ENCODE assay signal across 15 cellular contexts in the genomic region with DNA sequence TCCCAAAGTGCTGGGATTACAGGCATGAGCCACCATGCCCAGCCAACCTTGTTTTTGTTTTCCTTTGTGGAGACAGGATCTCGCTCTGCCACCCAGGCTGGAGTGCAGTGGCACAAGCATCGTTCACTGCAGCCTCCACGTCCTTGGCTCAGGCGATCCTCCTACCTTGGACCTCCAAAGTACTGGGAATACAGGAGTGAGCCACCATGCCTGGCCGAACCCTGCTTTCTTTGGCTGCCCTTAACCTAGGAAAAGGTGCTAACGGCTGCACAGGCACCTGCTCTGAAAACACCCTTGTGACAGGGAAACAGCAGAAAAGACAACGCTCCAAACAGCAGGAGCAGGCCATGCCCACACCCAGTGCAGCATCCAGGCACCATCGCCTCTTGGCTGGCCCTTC.
DNase-seq lines count a peak whose midpoint lies in the region; ATAC-seq and TF ChIP-seq lines count a peak whose summit lies in the region.
"Had no signal": no experiment of that assay in that cellular context is flagged by ENCODE, and none has a peak within 500 bp of the region (broad histone marks: within the 10 kb centered on the region; RNA-seq: fewer than 3 reads in every experiment).

No MANE protein-coding gene starts in this region.

- H3K27ac Mint-ChIP-seq in H9 = no peak overlapping the region
- H3K27ac Mint-ChIP-seq: B cell; CD4-positive, alpha-beta T cell had no signal

- no peak overlapping the region for H3K56ac ChIP-seq in H9 (ENCODE audit: insufficient read length, low read depth, low read length)

- no peak for TF ChIP-seq CTCF in H9 (conservative IDR thresholded peaks at IDR 0.05)
- no peak for TF ChIP-seq CTCF in spleen (IDR thresholded peaks at IDR 0.05 in 8 of 11, conservative IDR thresholded peaks at IDR 0.05 in 3 of 11)

- no peak overlapping the region for H4K91ac ChIP-seq in H9 (ENCODE audit: insufficient read length, low read depth, low read length)

- no peaks in the 10 kb centered on the region for H4K20me1 ChIP-seq in H9 (ENCODE audit: control insufficient read depth, insufficient read depth, insufficient read length)

- no peak overlapping the region for H2BK15ac ChIP-seq in H9 (ENCODE audit: low read depth, low read length)

- no peak for TF ChIP-seq POLR2A in spleen (IDR thresholded peaks at IDR 0.05)

- no peak overlapping the region for H4K5ac ChIP-seq in H9 (ENCODE audit: insufficient read length, low read depth, low read length)

- H3K4me2 ChIP-seq in H9 (ENCODE audit: insufficient read depth, insufficient read length, low read length) = no peak overlapping the region

- no peaks in the 10 kb centered on the region for H3K79me1 ChIP-seq in H9 (ENCODE audit: insufficient read depth, low read depth, low read length, poor library complexity, severe bottlenecking)

- WGBS in H9 (ENCODE audit: extremely low coverage, insufficient read length, low lambda C conversion rate) = no CpG with 5 or more reads among the region's 8 CpGs
- 86 to 95% (median 93%) methylated on average over 8 of the region's 8 CpGs for WGBS in spleen, 5 donors

- H2BK120ac ChIP-seq in H9 (ENCODE audit: low read depth, low read length, poor library complexity, severe bottlenecking) = no peak overlapping the region

- no peak overlapping the region for H3K4me3 Mint-ChIP-seq in H9
- H3K4me3 Mint-ChIP-seq: B cell; CD4-positive, alpha-beta T cell had no signal

- H2BK12ac ChIP-seq in H9 (ENCODE audit: insufficient read length, low read depth, low read length) = no peak overlapping the region

- H2AK5ac ChIP-seq in H9 (ENCODE audit: insufficient read length, low read length) = no peak overlapping the region

- H3K14ac ChIP-seq in H9 (ENCODE audit: insufficient read depth, low read length) = no peak overlapping the region

- no peak overlapping the region for H3K4ac ChIP-seq in H9 (ENCODE audit: low read depth, low read length)

- H3K4me3 ChIP-seq in spleen = no peak overlapping the region

- H3K4me1 ChIP-seq in H9 (ENCODE audit: insufficient read depth, low read length) (no peaks in the 10 kb centered on the region), spleen (peaks cover 0 to under 1% (median 0%) of the 10 kb centered on the region in 6 donors)
- H3K4me1 ChIP-seq: Caco-2 had no signal

- H3K4me1 Mint-ChIP-seq in H9 = peaks cover 5 to 12% of the 10 kb centered on the region in 2 experiments

- no peak overlapping the region for H2BK5ac ChIP-seq in H9 (ENCODE audit: insufficient read length, low read length)

- no peak overlapping the region for H2BK20ac ChIP-seq in H9 (ENCODE audit: low read depth, low read length, poor library complexity, severe bottlenecking)

- no peak overlapping the region for H3K9ac ChIP-seq in H9 (ENCODE audit: extremely low read depth, insufficient read length, low read length)

- no peaks in the 10 kb centered on the region for H3K23me2 ChIP-seq in H9 (ENCODE audit: insufficient read length, low read depth, low read length, poor library complexity, severe bottlenecking)

- H3K27ac ChIP-seq in H9 (ENCODE audit: insufficient read length, low read depth, low read length) (no peak overlapping the region), spleen (no peak overlapping the region)
- H3K27ac ChIP-seq: C4-2B had no signal

- no peaks in the 10 kb centered on the region for H3K9me3 Mint-ChIP-seq in H9
- H3K9me3 Mint-ChIP-seq: CD4-positive, alpha-beta T cell had no signal

- no peak overlapping the region for H3K23ac ChIP-seq in H9 (ENCODE audit: insufficient read length, low read depth, low read length)

- peaks cover 3% of the 10 kb centered on the region for H3K27me3 Mint-ChIP-seq in H9 (ENCODE audit: low read depth)
- H3K27me3 Mint-ChIP-seq: B cell; CD4-positive, alpha-beta T cell had no signal

- H3K18ac ChIP-seq in H9 (ENCODE audit: insufficient read length, low read depth, low read length) = no peak overlapping the region

- ATAC-seq in HG02763 (IDR thresholded peaks at IDR 0.05; ENCODE audit: unreplicated experiment) = no peak

- H2AFZ ChIP-seq in H9 (ENCODE audit: low read length) = no peak overlapping the region

- no peak overlapping the region for H3T11ph ChIP-seq in H9 (ENCODE audit: low read length)

- H3K36me3 ChIP-seq in spleen = no peaks in the 10 kb centered on the region

- no peaks in the 10 kb centered on the region for H3K36me3 Mint-ChIP-seq in H9 (ENCODE audit: insufficient read depth in 1 of 3, low read depth in 3 of 3)

- H3K79me2 ChIP-seq in H9 (ENCODE audit: insufficient read depth, low read length) = no peaks in the 10 kb centered on the region

- intact Hi-C loops in spleen (cut with DNase I; ENCODE audit: low total_unique reads) = no loop called here

- H3K27me3 ChIP-seq in H9 (ENCODE audit: insufficient read depth, low read length) (no peaks in the 10 kb centered on the region), spleen (replicated peaks in 1 of 7) (no peaks in the 10 kb centered on the region)

- H4K8ac ChIP-seq in H9 (replicated peaks; ENCODE audit: insufficient read length, low read depth, low read length) = no peak overlapping the region

- peak; percentile 30 for DNase-seq in activated effector memory CD4-positive, alpha-beta T cell treated with anti-CD3 and anti-CD28 coated beads, Interleukin-2, amount 50 U/mL, for 16 hours
- no peak for DNase-seq in activated effector memory CD4-positive, alpha-beta T cell treated with Interleukin-2 at 50 U/mL for 16 hours
- peak; percentile 18 for DNase-seq in H9
- peak; percentile 30 for DNase-seq in islet precursor cell
- DNase-seq in spleen = peak; percentile 36
- DNase-seq in KG1 (lab: John Stamatoyannopoulos, UW) = no peak
- DNase-seq in DMS79 treated with DMSO at 0.1 percent for 48 hours (lab: John Stamatoyannopoulos, UW) = no peak
- DNase-seq: CD4-positive, alpha-beta T cell; GDM1; GOT3; H7 had no signal

- H3K9me3 ChIP-seq in H9 (ENCODE audit: control insufficient read depth, low read depth, low read length) (no peaks in the 10 kb centered on the region), spleen (no peaks in the 10 kb centered on the region)
- H3K9me3 ChIP-seq: Caco-2 had no signal

Comparison
In these comparisons a context has a peak if more than half of its experiments do, and no peak if none do; other contexts are left out.
1. DNase-seq: peak in activated effector memory CD4-positive, alpha-beta T cell treated with anti-CD3 and anti-CD28 coated beads, Interleukin-2, amount 50 U/mL, for 16 hours (single experiment), H9 (single experiment), islet precursor cell (single experiment) and spleen (single experiment); none in activated effector memory CD4-positive, alpha-beta T cell treated with Interleukin-2 at 50 U/mL for 16 hours (single experiment), KG1 (single experiment) and DMS79 treated with DMSO at 0.1 percent for 48 hours (single experiment).